In the genomic region with DNA sequence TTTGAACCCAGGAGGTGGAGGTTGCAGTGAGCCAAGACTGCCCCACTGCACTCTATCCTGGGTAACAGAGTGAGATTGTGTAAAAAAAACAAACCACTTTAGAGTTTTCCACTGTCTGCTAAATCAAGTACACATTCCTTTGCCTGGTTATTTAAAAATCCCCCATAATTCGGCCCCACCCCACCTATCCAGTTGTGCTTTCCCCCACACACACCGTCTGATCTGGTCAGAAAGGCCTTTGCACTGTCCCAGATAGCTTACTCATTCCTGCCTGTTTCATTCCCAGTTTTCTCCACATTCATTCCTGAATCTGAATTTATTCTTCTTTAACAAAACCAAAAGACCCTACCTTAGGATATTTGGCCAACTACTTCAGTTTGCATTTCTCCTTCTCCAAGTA, we compare ENCODE assay signal across 16 cellular contexts. TPM values are rescaled to one million over a fixed set of nuclear protein-coding genes. Genes with fewer than 3 reads are reported as not detected.
DNase-seq lines count a peak whose midpoint lies in the region; ATAC-seq and TF ChIP-seq lines count a peak whose summit lies in the region.
"Had no signal": no experiment of that assay in that cellular context is flagged by ENCODE, and none has a peak within 500 bp of the region (broad histone marks: within the 10 kb centered on the region; RNA-seq: fewer than 3 reads in every experiment).

No MANE protein-coding gene starts in this region.

- H3K9me2 ChIP-seq in SK-N-SH: no peaks in the 10 kb centered on the region

- H3K27ac ChIP-seq in Panc1 (ENCODE audit: low read length) (peak overlapping the region; percentile 91), layer of hippocampus (ENCODE audit: low read depth, low read length) (peak overlapping the region; percentile 21), psoas muscle (peak overlapping the region; percentile 87), SK-N-SH (ENCODE audit: low read depth in 2 of 2, low read length in 1 of 2) (no peak overlapping the region)

- WGBS in psoas muscle, 3 donors: 79 to 87% (median 80%) methylated on average over 2 of the region's 2 CpGs
- WGBS in SK-N-SH (ENCODE audit: low lambda C conversion rate): 66% methylated on average over 2 of the region's 2 CpGs

- BruUV-seq in Panc1 (replicated peaks; lab: Mats Ljungman, UMichigan) (no TSS peak), MCF 10A (replicated peaks; lab: Mats Ljungman, UMichigan) (no TSS peak)

- peak overlapping the region in 6 of 7 donors; percentile 36 to 97 (median 68) for H3K27ac Mint-ChIP-seq in CD14-positive monocyte
- no peak overlapping the region for H3K27ac Mint-ChIP-seq in MCF 10A (ENCODE audit: low read depth, unreplicated experiment)
- H3K27ac Mint-ChIP-seq: activated T-helper 17 cell treated with anti-CD3 and anti-CD28 coated beads, Interleukin-2, amount 50 U/mL, for 72 hours had no signal

- H3K27me3 ChIP-seq in Panc1 (ENCODE audit: control insufficient read depth, insufficient read depth, low read length) (no peaks in the 10 kb centered on the region), layer of hippocampus (ENCODE audit: control insufficient read depth, insufficient read depth, low read length) (no peaks in the 10 kb centered on the region), psoas muscle (ENCODE audit: insufficient read depth in 3 of 3, low read length in 2 of 3) (no peaks in the 10 kb centered on the region), SK-N-SH (ENCODE audit: insufficient read depth) (no peaks in the 10 kb centered on the region)
- H3K27me3 ChIP-seq: body of pancreas, SJSA1 had no signal

- H3K4me3 ChIP-seq in Panc1 (ENCODE audit: low read depth in 2 of 2, low read length in 2 of 2): no peak overlapping the region
- no peak overlapping the region for H3K4me3 ChIP-seq in psoas muscle
- no peak overlapping the region for H3K4me3 ChIP-seq in SK-N-SH (ENCODE audit: low read depth in 2 of 2, low read length in 1 of 2)
- H3K4me3 ChIP-seq: body of pancreas, SJSA1 had no signal

- H3K4me3 Mint-ChIP-seq in CD14-positive monocyte (no peak overlapping the region), MCF 10A (ENCODE audit: unreplicated experiment) (no peak overlapping the region)
- H3K4me3 Mint-ChIP-seq: activated T-helper 17 cell treated with anti-CD3 and anti-CD28 coated beads, Interleukin-2, amount 50 U/mL, for 72 hours had no signal

- in situ Hi-C loops in Panc1 (cut with HindIII; ENCODE audit: low pct_unique_long_range_greater_than_20kb, low sequenced_read_pairs): no loop called here

- no peaks in the 10 kb centered on the region for H3K9me3 ChIP-seq in Panc1 (ENCODE audit: control insufficient read depth, insufficient read depth, low read depth, low read length)
- H3K9me3 ChIP-seq in psoas muscle: no peaks in the 10 kb centered on the region
- no peaks in the 10 kb centered on the region for H3K9me3 ChIP-seq in SK-N-SH
- H3K9me3 ChIP-seq: body of pancreas, SJSA1 had no signal

- H3K9ac ChIP-seq in SK-N-SH: no peak overlapping the region

- H3K27me3 Mint-ChIP-seq in CD14-positive monocyte (ENCODE audit: low read depth in 3 of 3) (peaks cover 0 to 4% (median 0%) of the 10 kb centered on the region in 3 donors), MCF 10A (ENCODE audit: insufficient read depth, unreplicated experiment) (no peaks in the 10 kb centered on the region)
- H3K27me3 Mint-ChIP-seq: activated T-helper 17 cell treated with anti-CD3 and anti-CD28 coated beads, Interleukin-2, amount 50 U/mL, for 72 hours had no signal

- peaks cover 12 to 25% of the 10 kb centered on the region in 2 donors for H3K36me3 Mint-ChIP-seq in CD14-positive monocyte
- no peaks in the 10 kb centered on the region for H3K36me3 Mint-ChIP-seq in MCF 10A (ENCODE audit: insufficient read depth, unreplicated experiment)

- ATAC-seq in Panc1: no peak
- no peak for ATAC-seq in psoas muscle
- ATAC-seq: activated T-helper 17 cell treated with anti-CD3 and anti-CD28 coated beads, Interleukin-2, amount 50 U/mL, for 72 hours; body of pancreas had no signal

- CTCF ChIA-PET in Panc1 (lab: Charles Lee): no interaction called here
- CTCF ChIA-PET in SK-N-SH (lab: Yijun Ruan, JAX): interaction anchor here (0.6 to 1.6 kb wide), 2 partner anchors 13 to 19 kb away, joined by 4 to 5 read pairs; no protein-coding TSS in a partner anchor
- CTCF ChIA-PET in MCF 10A (lab: Yijun Ruan, JAX): interaction anchor here (0.6 kb wide), 2 partner anchors 58 to 207 kb away, joined by 4 to 5 read pairs; no protein-coding TSS in a partner anchor

- intact Hi-C loops in CD14-positive monocyte (cut with micrococcal nuclease) (no loop called here), Panc1 (cut with micrococcal nuclease; ENCODE audit: unreplicated experiment) (loop anchor here (10.0 kb wide), 1 partner anchor 59 kb away; no protein-coding TSS in a partner anchor), psoas muscle (cut with DNase I) (loop anchor here in 1 of 2 donors (2.0 to 5.0 kb wide), 2 partner anchors 15 to 46 kb away; no protein-coding TSS in a partner anchor), MCF 10A (cut with micrococcal nuclease) (loop anchor here (5.0 kb wide), 1 partner anchor 119 kb away; a partner anchor contains a TSS)

- POLR2A ChIA-PET in Panc1 (lab: Charles Lee): interaction anchor here (0.7 kb wide), 1 partner anchor 9 kb away, joined by 3 read pairs; no protein-coding TSS in a partner anchor
- POLR2A ChIA-PET in SK-N-SH (lab: Yijun Ruan, JAX): no interaction called here
- POLR2A ChIA-PET in MCF 10A (lab: Yijun Ruan, JAX): interaction anchor here (0.6 to 1.7 kb wide), 2 partner anchors 20 to 481 kb away, joined by 4 to 6 read pairs; no protein-coding TSS in a partner anchor

- no peak for DNase-seq in CD14-positive monocyte (ENCODE audit: low spot score)
- no peak for DNase-seq in Panc1 (ENCODE audit: low read depth, low spot score)
- no peak for DNase-seq in psoas muscle
- no peak for DNase-seq in GDM1 (lab: John Stamatoyannopoulos, UW)
- no peak for DNase-seq in SK-N-SH
- DNase-seq in MCF 10A (ENCODE audit: unreplicated experiment): no peak
- no peak for DNase-seq in middle frontal gyrus (ENCODE audit: extremely low spot score, low spot score)
- DNase-seq: body of pancreas; DMS53; effector CD4-positive, alpha-beta T cell; NCI-H226; retina had no signal

- no peaks in the 10 kb centered on the region for H3K9me3 Mint-ChIP-seq in CD14-positive monocyte
- no peaks in the 10 kb centered on the region for H3K9me3 Mint-ChIP-seq in MCF 10A (ENCODE audit: unreplicated experiment)
- H3K9me3 Mint-ChIP-seq: activated T-helper 17 cell treated with anti-CD3 and anti-CD28 coated beads, Interleukin-2, amount 50 U/mL, for 72 hours had no signal

- no peak for TF ChIP-seq EP300 in SK-N-SH (IDR thresholded peaks at IDR 0.05; ENCODE audit: borderline replicate concordance in 1 of 2, low read depth in 1 of 2, low read length in 1 of 2)

- peaks cover 8% of the 10 kb centered on the region for H3F3A ChIP-seq in SK-N-SH (replicated peaks; ENCODE audit: insufficient read depth)

- H4K20me1 ChIP-seq in SK-N-SH (ENCODE audit: insufficient read depth): no peaks in the 10 kb centered on the region

- TF ChIP-seq CTCF in CD14-positive monocyte (IDR thresholded peaks at IDR 0.05): no peak
- TF ChIP-seq CTCF in Panc1 (IDR thresholded peaks at IDR 0.05): no peak
- TF ChIP-seq CTCF in psoas muscle (IDR thresholded peaks at IDR 0.05): no peak
- no peak for TF ChIP-seq CTCF in SK-N-SH (IDR thresholded peaks at IDR 0.05)
- TF ChIP-seq CTCF in MCF 10A (IDR thresholded peaks at IDR 0.05; ENCODE audit: unreplicated experiment): no peak

- H3K4me1 ChIP-seq in Panc1 (ENCODE audit: control insufficient read depth, insufficient read depth, low read length) (peaks cover 37% of the 10 kb centered on the region), psoas muscle (peaks cover 36% of the 10 kb centered on the region), SK-N-SH (ENCODE audit: control insufficient read depth in 1 of 2, insufficient read depth in 2 of 2, low read depth in 1 of 2, low read length in 1 of 2) (peaks cover 4 to 6% of the 10 kb centered on the region in 2 experiments; a peak in 2 of 4 replicates)

- H3K36me3 ChIP-seq in Panc1 (ENCODE audit: control insufficient read depth, insufficient read depth, low read length) (no peaks in the 10 kb centered on the region), psoas muscle (ENCODE audit: insufficient read depth in 1 of 2, low read depth in 1 of 2) (no peaks in the 10 kb centered on the region), SK-N-SH (replicated peaks in 1 of 2; ENCODE audit: control insufficient read depth in 1 of 2, insufficient read depth in 2 of 2, low read length in 1 of 2) (no peaks in the 10 kb centered on the region)
- H3K36me3 ChIP-seq: SJSA1 had no signal

- H3K4me1 Mint-ChIP-seq in CD14-positive monocyte (peaks cover 66% of the 10 kb centered on the region), MCF 10A (ENCODE audit: insufficient read depth, unreplicated experiment) (peaks cover 22% of the 10 kb centered on the region)

- TF ChIP-seq RAD21 in SK-N-SH (IDR thresholded peaks at IDR 0.05; ENCODE audit: low read length): no peak

- no peaks in the 10 kb centered on the region for H3K79me2 ChIP-seq in SK-N-SH (ENCODE audit: insufficient read depth)

- H2AFZ ChIP-seq in SK-N-SH (ENCODE audit: low read depth): no peak overlapping the region

- no peak overlapping the region for H3K4me2 ChIP-seq in SK-N-SH

TF ChIP-seq in SK-N-SH, 30 proteins besides CTCF, POLR2A, EP300 and RAD21 (continues in another document):
- TF ChIP-seq FOXJ3 (CRISPR knock-in tag; IDR thresholded peaks at IDR 0.05) (no peak), FOSL2 (IDR thresholded peaks at IDR 0.05; ENCODE audit: borderline replicate concordance, low read depth) (no peak), EZH2phosphoT487 (IDR thresholded peaks at IDR 0.05; ENCODE audit: borderline replicate concordance, low read depth) (no peak), RFX5 (IDR thresholded peaks at IDR 0.05; ENCODE audit: low read length) (no peak), ELF1 (IDR thresholded peaks at IDR 0.05) (no peak), YY1 (IDR thresholded peaks at IDR 0.05; ENCODE audit: low read depth) (no peak), CHD2 (IDR thresholded peaks at IDR 0.05; ENCODE audit: low read length, partially characterized antibody) (no peak)
- TF ChIP-seq, protein P1, sequence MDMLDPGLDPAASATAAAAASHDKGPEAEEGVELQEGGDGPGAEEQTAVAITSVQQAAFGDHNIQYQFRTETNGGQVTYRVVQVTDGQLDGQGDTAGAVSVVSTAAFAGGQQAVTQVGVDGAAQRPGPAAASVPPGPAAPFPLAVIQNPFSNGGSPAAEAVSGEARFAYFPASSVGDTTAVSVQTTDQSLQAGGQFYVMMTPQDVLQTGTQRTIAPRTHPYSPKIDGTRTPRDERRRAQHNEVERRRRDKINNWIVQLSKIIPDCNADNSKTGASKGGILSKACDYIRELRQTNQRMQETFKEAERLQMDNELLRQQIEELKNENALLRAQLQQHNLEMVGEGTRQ (IDR thresholded peaks at IDR 0.05; ENCODE audit: borderline replicate concordance, low read depth, low read length): no peak

RNA-seq across cellular contexts. Expression of a gene that starts 29.5 kb away (rescaled TPM):
- polyA plus RNA-seq in CD14-positive monocyte: 10 to 100 TPM; 73.7 to 92.7 TPM
- 1.9 TPM for total RNA-seq in Panc1 (2021; ENCODE audit: unreplicated experiment)
- 2.2 TPM for polyA plus RNA-seq in Panc1 (2012; ENCODE audit: insufficient read length)
- total RNA-seq in psoas muscle: 10 to 100 TPM; 32.6 to 37.3 (median 33.0) TPM
- polyA plus RNA-seq in psoas muscle: 10 to 100 TPM; 11.8 to 66.6 (median 49.1) TPM
- polyA plus RNA-seq in SK-N-SH (2012; rRNA removed): 0.07 TPM in 1 of 2 replicates, not detected in the other
- 0.09 and 0.13 TPM in 2 replicates for polyA plus RNA-seq in SK-N-SH (2012; cell fraction: cytosol; rRNA removed)
- not detected in 2 replicates for polyA plus RNA-seq in SK-N-SH (2012; cell fraction: nucleus; rRNA removed)
- total RNA-seq in MCF 10A (2022): not detected in 2 replicates
- total RNA-seq: H1, SJSA1 had no signal

Comparison
In these comparisons a context has a peak if more than half of its experiments do, and no peak if none do; other contexts are left out.
1. H3K27ac ChIP-seq: peak in Panc1 (single experiment), layer of hippocampus (single experiment) and psoas muscle (single experiment); none in SK-N-SH (0 of 2).
2. RNA of a gene that starts 29.5 kb away (total RNA-seq): 32.6 to 37.3 TPM in psoas muscle; 1.9 TPM in Panc1 (single experiment) and not detected in MCF 10A; every median in the first group is over 10 times any median in the second.
3. intact Hi-C loops: an anchor here in Panc1 (10.0 kb wide) and MCF 10A (5.0 kb wide); none called in CD14-positive monocyte.